Comparison of ENCODE assay signal across 2 cellular contexts in genomic region chr5:144487207-144487606, GRCh38.
TF ChIP-seq lines count a peak whose summit lies in the region.

No MANE protein-coding gene starts in this region.

TF ChIP-seq in HCT116, 20 proteins besides CTCF, POLR2A, EP300 and RAD21 (continued from another document):
- TF ChIP-seq, protein P1, sequence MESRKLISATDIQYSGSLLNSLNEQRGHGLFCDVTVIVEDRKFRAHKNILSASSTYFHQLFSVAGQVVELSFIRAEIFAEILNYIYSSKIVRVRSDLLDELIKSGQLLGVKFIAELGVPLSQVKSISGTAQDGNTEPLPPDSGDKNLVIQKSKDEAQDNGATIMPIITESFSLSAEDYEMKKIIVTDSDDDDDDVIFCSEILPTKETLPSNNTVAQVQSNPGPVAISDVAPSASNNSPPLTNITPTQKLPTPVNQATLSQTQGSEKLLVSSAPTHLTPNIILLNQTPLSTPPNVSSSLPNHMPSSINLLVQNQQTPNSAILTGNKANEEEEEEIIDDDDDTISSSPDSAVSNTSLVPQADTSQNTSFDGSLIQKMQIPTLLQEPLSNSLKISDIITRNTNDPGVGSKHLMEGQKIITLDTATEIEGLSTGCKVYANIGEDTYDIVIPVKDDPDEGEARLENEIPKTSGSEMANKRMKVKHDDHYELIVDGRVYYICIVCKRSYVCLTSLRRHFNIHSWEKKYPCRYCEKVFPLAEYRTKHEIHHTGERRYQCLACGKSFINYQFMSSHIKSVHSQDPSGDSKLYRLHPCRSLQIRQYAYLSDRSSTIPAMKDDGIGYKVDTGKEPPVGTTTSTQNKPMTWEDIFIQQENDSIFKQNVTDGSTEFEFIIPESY (IDR thresholded peaks at IDR 0.05; ENCODE audit: extremely low read depth, insufficient replicate concordance, low read length), result no peak
- TF ChIP-seq TCF7L2 (IDR thresholded peaks at IDR 0.05; ENCODE audit: borderline replicate concordance, extremely low read depth, insufficient read depth, insufficient read length), result no peak
- no peak for TF ChIP-seq ATF3 (IDR thresholded peaks at IDR 0.05)
- no peak for TF ChIP-seq MAX (IDR thresholded peaks at IDR 0.05)
- TF ChIP-seq, protein P2, sequence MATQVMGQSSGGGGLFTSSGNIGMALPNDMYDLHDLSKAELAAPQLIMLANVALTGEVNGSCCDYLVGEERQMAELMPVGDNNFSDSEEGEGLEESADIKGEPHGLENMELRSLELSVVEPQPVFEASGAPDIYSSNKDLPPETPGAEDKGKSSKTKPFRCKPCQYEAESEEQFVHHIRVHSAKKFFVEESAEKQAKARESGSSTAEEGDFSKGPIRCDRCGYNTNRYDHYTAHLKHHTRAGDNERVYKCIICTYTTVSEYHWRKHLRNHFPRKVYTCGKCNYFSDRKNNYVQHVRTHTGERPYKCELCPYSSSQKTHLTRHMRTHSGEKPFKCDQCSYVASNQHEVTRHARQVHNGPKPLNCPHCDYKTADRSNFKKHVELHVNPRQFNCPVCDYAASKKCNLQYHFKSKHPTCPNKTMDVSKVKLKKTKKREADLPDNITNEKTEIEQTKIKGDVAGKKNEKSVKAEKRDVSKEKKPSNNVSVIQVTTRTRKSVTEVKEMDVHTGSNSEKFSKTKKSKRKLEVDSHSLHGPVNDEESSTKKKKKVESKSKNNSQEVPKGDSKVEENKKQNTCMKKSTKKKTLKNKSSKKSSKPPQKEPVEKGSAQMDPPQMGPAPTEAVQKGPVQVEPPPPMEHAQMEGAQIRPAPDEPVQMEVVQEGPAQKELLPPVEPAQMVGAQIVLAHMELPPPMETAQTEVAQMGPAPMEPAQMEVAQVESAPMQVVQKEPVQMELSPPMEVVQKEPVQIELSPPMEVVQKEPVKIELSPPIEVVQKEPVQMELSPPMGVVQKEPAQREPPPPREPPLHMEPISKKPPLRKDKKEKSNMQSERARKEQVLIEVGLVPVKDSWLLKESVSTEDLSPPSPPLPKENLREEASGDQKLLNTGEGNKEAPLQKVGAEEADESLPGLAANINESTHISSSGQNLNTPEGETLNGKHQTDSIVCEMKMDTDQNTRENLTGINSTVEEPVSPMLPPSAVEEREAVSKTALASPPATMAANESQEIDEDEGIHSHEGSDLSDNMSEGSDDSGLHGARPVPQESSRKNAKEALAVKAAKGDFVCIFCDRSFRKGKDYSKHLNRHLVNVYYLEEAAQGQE (IDR thresholded peaks at IDR 0.05; ENCODE audit: low read depth), result no peak
- no peak for TF ChIP-seq CBX3 (IDR thresholded peaks at IDR 0.05; ENCODE audit: low read depth)
- no peak for TF ChIP-seq CEBPB (IDR thresholded peaks at IDR 0.05; ENCODE audit: low read depth)
- no peak for TF ChIP-seq ZFX (IDR thresholded peaks at IDR 0.05)
- no peak for TF ChIP-seq FOSL1 (IDR thresholded peaks at IDR 0.05; ENCODE audit: low read depth)
- TF ChIP-seq JUND (IDR thresholded peaks at IDR 0.05), result no peak
- no peak for TF ChIP-seq POLR2AphosphoS5 (IDR thresholded peaks at IDR 0.05; ENCODE audit: low read depth, low read length)
TF ChIP-seq in HCT116: peak in this region for 0.

TF ChIP-seq in WTC11, 78 proteins besides CTCF, POLR2A, EP300 and RAD21 (continued from another document):
- TF ChIP-seq, protein P3, sequence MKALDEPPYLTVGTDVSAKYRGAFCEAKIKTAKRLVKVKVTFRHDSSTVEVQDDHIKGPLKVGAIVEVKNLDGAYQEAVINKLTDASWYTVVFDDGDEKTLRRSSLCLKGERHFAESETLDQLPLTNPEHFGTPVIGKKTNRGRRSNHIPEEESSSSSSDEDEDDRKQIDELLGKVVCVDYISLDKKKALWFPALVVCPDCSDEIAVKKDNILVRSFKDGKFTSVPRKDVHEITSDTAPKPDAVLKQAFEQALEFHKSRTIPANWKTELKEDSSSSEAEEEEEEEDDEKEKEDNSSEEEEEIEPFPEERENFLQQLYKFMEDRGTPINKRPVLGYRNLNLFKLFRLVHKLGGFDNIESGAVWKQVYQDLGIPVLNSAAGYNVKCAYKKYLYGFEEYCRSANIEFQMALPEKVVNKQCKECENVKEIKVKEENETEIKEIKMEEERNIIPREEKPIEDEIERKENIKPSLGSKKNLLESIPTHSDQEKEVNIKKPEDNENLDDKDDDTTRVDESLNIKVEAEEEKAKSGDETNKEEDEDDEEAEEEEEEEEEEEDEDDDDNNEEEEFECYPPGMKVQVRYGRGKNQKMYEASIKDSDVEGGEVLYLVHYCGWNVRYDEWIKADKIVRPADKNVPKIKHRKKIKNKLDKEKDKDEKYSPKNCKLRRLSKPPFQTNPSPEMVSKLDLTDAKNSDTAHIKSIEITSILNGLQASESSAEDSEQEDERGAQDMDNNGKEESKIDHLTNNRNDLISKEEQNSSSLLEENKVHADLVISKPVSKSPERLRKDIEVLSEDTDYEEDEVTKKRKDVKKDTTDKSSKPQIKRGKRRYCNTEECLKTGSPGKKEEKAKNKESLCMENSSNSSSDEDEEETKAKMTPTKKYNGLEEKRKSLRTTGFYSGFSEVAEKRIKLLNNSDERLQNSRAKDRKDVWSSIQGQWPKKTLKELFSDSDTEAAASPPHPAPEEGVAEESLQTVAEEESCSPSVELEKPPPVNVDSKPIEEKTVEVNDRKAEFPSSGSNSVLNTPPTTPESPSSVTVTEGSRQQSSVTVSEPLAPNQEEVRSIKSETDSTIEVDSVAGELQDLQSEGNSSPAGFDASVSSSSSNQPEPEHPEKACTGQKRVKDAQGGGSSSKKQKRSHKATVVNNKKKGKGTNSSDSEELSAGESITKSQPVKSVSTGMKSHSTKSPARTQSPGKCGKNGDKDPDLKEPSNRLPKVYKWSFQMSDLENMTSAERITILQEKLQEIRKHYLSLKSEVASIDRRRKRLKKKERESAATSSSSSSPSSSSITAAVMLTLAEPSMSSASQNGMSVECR (CRISPR knock-in tag; IDR thresholded peaks at IDR 0.05; ENCODE audit: borderline replicate concordance), result no peak
- TF ChIP-seq, protein P4, sequence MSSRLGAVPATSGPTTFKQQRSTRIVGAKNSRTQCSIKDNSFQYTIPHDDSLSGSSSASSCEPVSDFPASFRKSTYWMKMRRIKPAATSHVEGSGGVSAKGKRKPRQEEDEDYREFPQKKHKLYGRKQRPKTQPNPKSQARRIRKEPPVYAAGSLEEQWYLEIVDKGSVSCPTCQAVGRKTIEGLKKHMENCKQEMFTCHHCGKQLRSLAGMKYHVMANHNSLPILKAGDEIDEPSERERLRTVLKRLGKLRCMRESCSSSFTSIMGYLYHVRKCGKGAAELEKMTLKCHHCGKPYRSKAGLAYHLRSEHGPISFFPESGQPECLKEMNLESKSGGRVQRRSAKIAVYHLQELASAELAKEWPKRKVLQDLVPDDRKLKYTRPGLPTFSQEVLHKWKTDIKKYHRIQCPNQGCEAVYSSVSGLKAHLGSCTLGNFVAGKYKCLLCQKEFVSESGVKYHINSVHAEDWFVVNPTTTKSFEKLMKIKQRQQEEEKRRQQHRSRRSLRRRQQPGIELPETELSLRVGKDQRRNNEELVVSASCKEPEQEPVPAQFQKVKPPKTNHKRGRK (CRISPR knock-in tag; IDR thresholded peaks at IDR 0.05; ENCODE audit: borderline replicate concordance), result no peak
